ENCODE assay signal across 20 cellular contexts in genomic region chr5:108278285-108279240, GRCh38.
DNase-seq lines count a peak whose midpoint lies in the region; ATAC-seq, FAIRE-seq and TF ChIP-seq lines count a peak whose summit lies in the region.
"Had no signal": no experiment of that assay in that cellular context is flagged by ENCODE, and none has a peak within 500 bp of the region (broad histone marks: within the 10 kb centered on the region; RNA-seq: fewer than 3 reads in every experiment).

No MANE protein-coding gene starts in this region.

- TF ChIP-seq CTCF in RWPE2 (IDR thresholded peaks at IDR 0.05; ENCODE audit: poor library complexity, severe bottlenecking), result no peak
- no peak for TF ChIP-seq CTCF in left ventricle myocardium inferior (IDR thresholded peaks at IDR 0.05; ENCODE audit: borderline replicate concordance)
- TF ChIP-seq CTCF in spleen (IDR thresholded peaks at IDR 0.05 in 8 of 11, conservative IDR thresholded peaks at IDR 0.05 in 3 of 11), result no peak
- TF ChIP-seq CTCF in kidney (IDR thresholded peaks at IDR 0.05; ENCODE audit: borderline replicate concordance, extremely low read depth, insufficient read depth), result no peak

- WGBS in spleen, 5 donors, result 86 to 98% (median 93%) methylated on average over 3 of the region's 3 CpGs

- H3K36me3 ChIP-seq in RWPE2 (ENCODE audit: low read depth), result no peaks in the 10 kb centered on the region
- no peaks in the 10 kb centered on the region for H3K36me3 ChIP-seq in left ventricle myocardium inferior
- H3K36me3 ChIP-seq in spleen, result no peaks in the 10 kb centered on the region
- H3K36me3 ChIP-seq in kidney (ENCODE audit: control insufficient read depth in 1 of 2, insufficient read depth in 2 of 2, low read length in 2 of 2), result no peaks in the 10 kb centered on the region
- H3K36me3 ChIP-seq: pancreas, stomach, uterus had no signal

- H3K4me3 ChIP-seq in RWPE2 (ENCODE audit: severe bottlenecking), result no peak overlapping the region
- H3K4me3 ChIP-seq in left ventricle myocardium inferior, result no peak overlapping the region
- no peak overlapping the region for H3K4me3 ChIP-seq in spleen
- H3K4me3 ChIP-seq in kidney (ENCODE audit: low read length in 2 of 2), result no peak overlapping the region
- H3K4me3 ChIP-seq: dorsolateral prefrontal cortex, pancreas, smooth muscle cell, stomach, uterus had no signal

- H3K4me3 Mint-ChIP-seq in activated T-cell treated with anti-CD3 and anti-CD28 coated beads, Interleukin-2, amount 50 U/mL, for 72 hours, result no peak overlapping the region
- H3K4me3 Mint-ChIP-seq: activated B cell treated with CpG ODN at 0.5 μM for 24 hours had no signal

- H3K27ac Mint-ChIP-seq in activated T-cell treated with anti-CD3 and anti-CD28 coated beads, Interleukin-2, amount 50 U/mL, for 72 hours, result peak overlapping the region; percentile 81
- H3K27ac Mint-ChIP-seq: activated B cell treated with CpG ODN at 0.5 μM for 24 hours had no signal

- H3K27ac ChIP-seq in RWPE2 (ENCODE audit: poor library complexity, severe bottlenecking) (no peak overlapping the region), left ventricle myocardium inferior (replicated peaks) (no peak overlapping the region), spleen (no peak overlapping the region), kidney (ENCODE audit: low read depth in 2 of 2, low read length in 2 of 2) (no peak overlapping the region)
- H3K27ac ChIP-seq: dorsolateral prefrontal cortex, HL-60, pancreas, stomach, uterus had no signal

- peaks cover 12 to 19% of the 10 kb centered on the region in 2 donors for H3K36me3 Mint-ChIP-seq in activated T-cell treated with anti-CD3 and anti-CD28 coated beads, Interleukin-2, amount 50 U/mL, for 72 hours (ENCODE audit: insufficient read depth in 2 of 2)

- no peak for TF ChIP-seq POLR2A in spleen (IDR thresholded peaks at IDR 0.05)

- no peaks in the 10 kb centered on the region for H3K4me1 ChIP-seq in RWPE2 (ENCODE audit: insufficient read depth, poor library complexity, severe bottlenecking)
- H3K4me1 ChIP-seq in left ventricle myocardium inferior, result peaks cover 41% of the 10 kb centered on the region
- H3K4me1 ChIP-seq in spleen, result peaks cover 0 to 8% (median 0%) of the 10 kb centered on the region in 6 donors
- peaks cover 0 to 4% of the 10 kb centered on the region in 2 donors for H3K4me1 ChIP-seq in kidney (ENCODE audit: control insufficient read depth in 1 of 2, insufficient read depth in 1 of 2, low read depth in 1 of 2, low read length in 2 of 2)
- H3K4me1 ChIP-seq: uterus had no signal

- H3K27me3 Mint-ChIP-seq in activated T-cell treated with anti-CD3 and anti-CD28 coated beads, Interleukin-2, amount 50 U/mL, for 72 hours (ENCODE audit: low read depth), result no peaks in the 10 kb centered on the region
- H3K27me3 Mint-ChIP-seq: activated B cell treated with CpG ODN at 0.5 μM for 24 hours had no signal

- no peak for FAIRE-seq in kidney (lab: Jason Lieb, UNC)

- H3K9me3 ChIP-seq in RWPE2 (ENCODE audit: severe bottlenecking), result no peaks in the 10 kb centered on the region
- H3K9me3 ChIP-seq in left ventricle myocardium inferior (replicated peaks), result peaks cover 19% of the 10 kb centered on the region
- H3K9me3 ChIP-seq in spleen, result peaks cover 0 to 25% (median 22%) of the 10 kb centered on the region in 8 donors
- no peaks in the 10 kb centered on the region for H3K9me3 ChIP-seq in kidney (ENCODE audit: control insufficient read depth in 1 of 2, low read length in 2 of 2)
- H3K9me3 ChIP-seq: pancreas, uterus had no signal

- H3K9ac ChIP-seq in kidney (ENCODE audit: low read length in 2 of 2), result no peak overlapping the region

- no peak for DNase-seq in activated T-cell treated with anti-CD3 and anti-CD28 coated beads, Interleukin-2, amount 50 U/mL, for 72 hours
- DNase-seq in activated T-cell treated with anti-CD3 and anti-CD28 coated beads, Interleukin-2, amount 50 U/mL, for 1 hour, result no peak
- DNase-seq in RWPE2 (ENCODE audit: low spot score) (no peak), left ventricle myocardium inferior (peak; percentile 10), spleen (peak; percentile 56), posterior vena cava (ENCODE audit: low spot score) (no peak), kidney (no peak)
- DNase-seq: activated B cell treated with CpG ODN at 0.5 μM for 24 hours; activated naive CD4-positive, alpha-beta T cell; GF-D8; KG1; NCI-H1436; NCI-H446 treated with DMSO at 0.1 percent for 48 hours; stomach; uterus had no signal

- peaks cover 19% of the 10 kb centered on the region for H3K4me1 Mint-ChIP-seq in activated T-cell treated with anti-CD3 and anti-CD28 coated beads, Interleukin-2, amount 50 U/mL, for 72 hours (ENCODE audit: low read depth)

- ATAC-seq in activated T-cell treated with anti-CD3 and anti-CD28 coated beads, Interleukin-2, amount 50 U/mL, for 72 hours (replicated peaks in 1 of 2), result no peak
- 0 out of 3 replicates have a peak, but pooled peaks have one; percentile 10 for ATAC-seq in RWPE2 (ENCODE audit: low read depth)
- no peak for ATAC-seq in GM21717 (IDR thresholded peaks at IDR 0.05; ENCODE audit: unreplicated experiment)
- ATAC-seq: pancreas had no signal

- intact Hi-C loops in left ventricle myocardium inferior (cut with micrococcal nuclease), result no loop called here
- intact Hi-C loops in spleen (cut with DNase I; ENCODE audit: low total_unique reads), result no loop called here
- intact Hi-C loops in posterior vena cava (cut with DNase I), result no loop called here
- intact Hi-C loops in kidney (cut with DNase I), result no loop called here

- H3K9me3 Mint-ChIP-seq in activated T-cell treated with anti-CD3 and anti-CD28 coated beads, Interleukin-2, amount 50 U/mL, for 72 hours, result peaks cover 3 to 12% of the 10 kb centered on the region in 2 donors

- H3K27me3 ChIP-seq in RWPE2 (ENCODE audit: insufficient read depth, poor library complexity, severe bottlenecking) (no peaks in the 10 kb centered on the region), left ventricle myocardium inferior (ENCODE audit: low read depth) (no peaks in the 10 kb centered on the region), spleen (replicated peaks in 1 of 7) (no peaks in the 10 kb centered on the region)
- H3K27me3 ChIP-seq: dorsolateral prefrontal cortex, pancreas, stomach, uterus had no signal

Comparison
In these comparisons a context has a peak if more than half of its experiments do, and no peak if none do; other contexts are left out.
1. DNase-seq: peak in left ventricle myocardium inferior (single experiment) and spleen (single experiment); none in activated T-cell treated with anti-CD3 and anti-CD28 coated beads, Interleukin-2, amount 50 U/mL, for 72 hours (0 of 2), activated T-cell treated with anti-CD3 and anti-CD28 coated beads, Interleukin-2, amount 50 U/mL, for 1 hour (single experiment), RWPE2 (single experiment), posterior vena cava (single experiment) and kidney (single experiment).